Comparison of ENCODE assay signal across 16 cellular contexts in genomic region chr2:2838548-2838845, GRCh38.
DNase-seq lines count a peak whose midpoint lies in the region; TF ChIP-seq lines count a peak whose summit lies in the region.
"Had no signal": no experiment of that assay in that cellular context is flagged by ENCODE, and none has a peak within 500 bp of the region (broad histone marks: within the 10 kb centered on the region; RNA-seq: fewer than 3 reads in every experiment).

No MANE protein-coding gene starts in this region.

- no peak overlapping the region for H3K27ac Mint-ChIP-seq in activated CD4-positive, alpha-beta T cell treated with anti-CD3 and anti-CD28 coated beads, Interleukin-2, amount 10 ng/mL, durations not matched to agents 7 days and 5 days
- H3K27ac Mint-ChIP-seq: CD4-positive, CD25-positive, alpha-beta regulatory T cell had no signal

- no peak overlapping the region for H3K27ac ChIP-seq in BLaER1
- peak overlapping the region in 45 of 59 donors; percentile 4 to 82 (median 52) for H3K27ac ChIP-seq in dorsolateral prefrontal cortex
- H3K27ac ChIP-seq in stomach: no peak overlapping the region
- H3K27ac ChIP-seq: BLaER1 treated with 17β-estradiol and CSF1 and Interleukin-3, amounts not matched to agents 10 nM and 100 nM had no signal

- no peak overlapping the region for H3K4me3 ChIP-seq in BLaER1
- peak overlapping the region in 8 of 59 donors; percentile 14 to 36 (median 20) for H3K4me3 ChIP-seq in dorsolateral prefrontal cortex
- H3K4me3 ChIP-seq in stomach: no peak overlapping the region
- H3K4me3 ChIP-seq: BLaER1 treated with 17β-estradiol and CSF1 and Interleukin-3, amounts not matched to agents 10 nM and 100 nM; GM12878 had no signal

- H3K4me1 ChIP-seq in BLaER1: peaks cover 42% of the 10 kb centered on the region
- H3K4me1 ChIP-seq in stomach: no peaks in the 10 kb centered on the region

- no peak overlapping the region for H3K4me3 Mint-ChIP-seq in activated CD4-positive, alpha-beta T cell treated with anti-CD3 and anti-CD28 coated beads, Interleukin-2, amount 10 ng/mL, durations not matched to agents 7 days and 5 days
- H3K4me3 Mint-ChIP-seq: CD4-positive, CD25-positive, alpha-beta regulatory T cell; H9; IgD-negative memory B cell had no signal

- peak; percentile 4 for DNase-seq in activated CD4-positive, alpha-beta T cell treated with anti-CD3 and anti-CD28 coated beads, Interleukin-2, amount 10 ng/mL, durations not matched to agents 7 days and 5 days
- no peak for DNase-seq in activated CD4-positive, alpha-beta T cell treated with anti-CD3 and anti-CD28 coated beads, Interleukin-2, amount 50 U/mL, for 48 hours
- DNase-seq in dorsolateral prefrontal cortex (no peak), stomach (peak; percentile 7), NCI-H2227 treated with DMSO at 0.1 percent for 48 hours (lab: John Stamatoyannopoulos, UW) (no peak), DMS 273 treated with DMSO at 0.1 percent for 48 hours (lab: John Stamatoyannopoulos, UW) (no peak)
- DNase-seq: 8988T; AML-193; CD4-positive, CD25-positive, alpha-beta regulatory T cell; DMS79; GOT3 had no signal

- POLR2A ChIA-PET in activated CD4-positive, alpha-beta T cell treated with anti-CD3 and anti-CD28 coated beads, Interleukin-2, amount 10 ng/mL, durations not matched to agents 7 days and 5 days (lab: Charles Lee): no interaction called here

- no peaks in the 10 kb centered on the region for H3K36me3 ChIP-seq in BLaER1
- H3K36me3 ChIP-seq in stomach: no peaks in the 10 kb centered on the region
- H3K36me3 ChIP-seq: BLaER1 treated with 17β-estradiol and CSF1 and Interleukin-3, amounts not matched to agents 10 nM and 100 nM had no signal

- CTCF ChIA-PET in activated CD4-positive, alpha-beta T cell treated with anti-CD3 and anti-CD28 coated beads, Interleukin-2, amount 10 ng/mL, durations not matched to agents 7 days and 5 days (lab: Charles Lee): no interaction called here

- H3K9me3 ChIP-seq in BLaER1: no peaks in the 10 kb centered on the region
- H3K9me3 ChIP-seq in stomach: no peaks in the 10 kb centered on the region
- H3K9me3 ChIP-seq: BLaER1 treated with 17β-estradiol and CSF1 and Interleukin-3, amounts not matched to agents 10 nM and 100 nM had no signal

- TF ChIP-seq CTCF in dorsolateral prefrontal cortex (IDR thresholded peaks at IDR 0.05 in 54 of 56, conservative IDR thresholded peaks at IDR 0.05 in 2 of 56; ENCODE audit: low read depth in 1 of 56, partially characterized antibody in 56 of 56): no peak
- TF ChIP-seq CTCF in stomach (IDR thresholded peaks at IDR 0.05): no peak

- intact Hi-C loops in dorsolateral prefrontal cortex (cut with DNase I) (no loop called here), stomach (cut with DNase I; ENCODE audit: low total_unique reads) (no loop called here)

- H3K9me3 Mint-ChIP-seq in activated CD4-positive, alpha-beta T cell treated with anti-CD3 and anti-CD28 coated beads, Interleukin-2, amount 10 ng/mL, durations not matched to agents 7 days and 5 days: no peaks in the 10 kb centered on the region
- H3K9me3 Mint-ChIP-seq: H9, IgD-negative memory B cell had no signal

- H3K27me3 Mint-ChIP-seq in activated CD4-positive, alpha-beta T cell treated with anti-CD3 and anti-CD28 coated beads, Interleukin-2, amount 10 ng/mL, durations not matched to agents 7 days and 5 days: no peaks in the 10 kb centered on the region
- H3K27me3 Mint-ChIP-seq: CD4-positive, CD25-positive, alpha-beta regulatory T cell had no signal

- H3K9ac ChIP-seq in BLaER1: no peak overlapping the region
- H3K9ac ChIP-seq: BLaER1 treated with 17β-estradiol and CSF1 and Interleukin-3, amounts not matched to agents 10 nM and 100 nM had no signal

- H3K36me3 Mint-ChIP-seq in activated CD4-positive, alpha-beta T cell treated with anti-CD3 and anti-CD28 coated beads, Interleukin-2, amount 10 ng/mL, durations not matched to agents 7 days and 5 days (ENCODE audit: low read depth): no peaks in the 10 kb centered on the region
- H3K36me3 Mint-ChIP-seq: CD4-positive, CD25-positive, alpha-beta regulatory T cell; IgD-negative memory B cell had no signal

- TF ChIP-seq EP300 in stomach (IDR thresholded peaks at IDR 0.05): no peak

- TF ChIP-seq POLR2A in stomach (IDR thresholded peaks at IDR 0.05): no peak

- H3K4me2 ChIP-seq in BLaER1: 0 out of 2 replicates have a peak overlapping the region, but pooled peaks have one; percentile 1

- H3K27me3 ChIP-seq in BLaER1 (no peaks in the 10 kb centered on the region), dorsolateral prefrontal cortex (no peaks in the 10 kb centered on the region), stomach (no peaks in the 10 kb centered on the region)
- H3K27me3 ChIP-seq: BLaER1 treated with 17β-estradiol and CSF1 and Interleukin-3, amounts not matched to agents 10 nM and 100 nM had no signal

- no peaks in the 10 kb centered on the region for H3K4me1 Mint-ChIP-seq in activated CD4-positive, alpha-beta T cell treated with anti-CD3 and anti-CD28 coated beads, Interleukin-2, amount 10 ng/mL, durations not matched to agents 7 days and 5 days
- H3K4me1 Mint-ChIP-seq: CD4-positive, CD25-positive, alpha-beta regulatory T cell; IgD-negative memory B cell had no signal

- WGBS in stomach, 5 donors: 77 to 94% (median 84%) methylated on average over 3 of the region's 3 CpGs

- H4K20me1 ChIP-seq in BLaER1: peaks cover 11% of the 10 kb centered on the region

Comparison
In these comparisons a context has a peak if more than half of its experiments do, and no peak if none do; other contexts are left out.
1. DNase-seq: peak in activated CD4-positive, alpha-beta T cell treated with anti-CD3 and anti-CD28 coated beads, Interleukin-2, amount 10 ng/mL, durations not matched to agents 7 days and 5 days (single experiment) and stomach (single experiment); none in activated CD4-positive, alpha-beta T cell treated with anti-CD3 and anti-CD28 coated beads, Interleukin-2, amount 50 U/mL, for 48 hours (0 of 2), dorsolateral prefrontal cortex (0 of 10), NCI-H2227 treated with DMSO at 0.1 percent for 48 hours (single experiment) and DMS 273 treated with DMSO at 0.1 percent for 48 hours (single experiment).
2. H3K27ac ChIP-seq: peak in dorsolateral prefrontal cortex (45 of 59); none in BLaER1 (single experiment) and stomach (0 of 5).